Comparison of ENCODE assay signal across 1 cellular context in the genomic region with DNA sequence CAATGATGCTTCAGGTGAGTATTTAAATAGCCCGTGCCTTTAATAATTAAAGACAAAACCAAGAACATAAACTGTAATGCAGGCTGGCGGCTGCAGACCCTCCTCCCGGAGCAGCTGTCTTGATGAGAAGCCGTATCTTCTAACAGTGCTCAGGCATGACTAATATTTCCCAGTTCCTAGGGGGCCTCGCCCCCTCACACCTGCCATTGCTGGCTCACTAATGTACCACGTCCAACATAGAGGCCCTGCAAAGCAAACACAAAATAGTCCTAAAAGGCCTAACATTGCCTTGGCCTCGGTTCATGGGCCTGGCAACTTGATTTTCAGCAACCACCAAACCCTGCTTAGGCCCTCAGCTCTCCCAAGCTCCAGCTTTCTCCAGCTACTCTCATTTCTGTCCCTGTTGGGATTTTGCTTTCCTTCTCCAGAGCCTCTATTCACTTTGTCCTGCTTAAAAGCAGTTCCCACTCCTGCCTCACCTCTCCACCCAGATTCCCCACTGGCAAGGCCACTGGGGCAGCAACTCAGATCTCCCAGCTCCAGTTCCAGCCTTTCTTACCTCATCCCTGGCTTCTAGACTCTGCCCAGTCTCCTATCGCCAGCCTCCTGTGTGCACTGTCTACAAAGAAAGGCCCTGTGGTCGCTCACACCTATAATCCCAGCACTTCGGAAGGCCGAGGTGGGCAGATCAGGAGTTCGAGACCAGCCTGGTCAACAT.
TF ChIP-seq lines count a peak whose summit lies in the region.

No MANE protein-coding gene starts in this region.

TF ChIP-seq in K562, 482 proteins besides CTCF, POLR2A, EP300 and RAD21 (continued from another document):
- TF ChIP-seq HNRNPH1 (optimal IDR thresholded peaks at IDR 0.05; ENCODE audit: low read depth, low read length): no peak
- no peak for TF ChIP-seq ETV6 (IDR thresholded peaks at IDR 0.05; ENCODE audit: borderline replicate concordance in 1 of 2, low read depth in 2 of 2, low read length in 1 of 2)
- TF ChIP-seq ETV6 (CRISPR knock-in tag; IDR thresholded peaks at IDR 0.05; ENCODE audit: borderline replicate concordance): no peak
TF ChIP-seq in K562: peak in this region for 11.
